Comparison of ENCODE assay signal across 5 cellular contexts in the genomic region with DNA sequence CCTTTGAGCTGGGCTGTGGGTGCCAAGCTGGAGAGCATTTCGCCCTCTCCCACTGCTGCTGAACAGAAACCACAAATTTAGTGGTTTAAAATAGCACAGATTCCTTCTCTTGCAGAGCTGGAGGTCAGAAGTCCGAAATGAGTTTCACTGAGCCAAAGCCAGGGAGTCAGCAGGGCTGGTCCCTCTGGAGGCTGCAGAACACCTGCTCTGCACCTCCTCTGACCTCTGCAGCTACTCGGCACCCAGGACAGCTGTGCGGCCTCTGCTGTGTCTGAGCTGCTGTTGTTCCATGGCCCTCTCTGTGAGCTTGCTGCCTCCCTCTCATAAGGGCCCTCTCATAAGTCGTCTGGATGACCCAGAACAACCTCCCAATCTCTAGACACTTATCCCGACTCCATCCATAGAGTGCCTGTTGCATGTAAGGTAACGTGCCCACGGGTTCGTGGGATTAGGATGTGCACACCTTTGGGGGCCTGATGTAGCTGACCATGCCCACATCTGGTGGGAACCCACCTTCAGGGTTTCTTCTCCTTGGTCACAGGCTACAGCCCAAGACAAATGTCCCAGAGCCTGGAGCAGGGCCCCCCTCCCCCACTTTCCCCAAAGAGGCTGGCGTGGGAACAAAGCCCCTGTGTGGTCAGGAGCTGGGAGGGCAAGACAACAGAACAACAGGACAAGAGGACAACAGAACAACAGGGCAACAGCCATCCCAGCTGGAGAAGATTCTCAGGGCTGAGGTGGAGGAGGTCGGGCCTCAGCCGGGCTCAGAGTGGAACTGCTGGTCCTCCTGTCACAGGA.
DNase-seq lines count a peak whose midpoint lies in the region; ATAC-seq and TF ChIP-seq lines count a peak whose summit lies in the region.
"Not testable (repeated sequence)": the region's sequence is repeated elsewhere in the genome, so short reads cannot be mapped to it uniquely, and the experiment has no call there.

No MANE protein-coding gene starts in this region.

- H3K56ac ChIP-seq in IMR-90 (ENCODE audit: extremely low read depth, insufficient read depth, low read length): not testable (repeated sequence)

- not testable (repeated sequence) for H2AK5ac ChIP-seq in IMR-90 (ENCODE audit: low read depth, low read length)

- in situ Hi-C loops in IMR-90 (cut with MboI; ENCODE audit: low sequenced_read_pairs): not testable (repeated sequence)

- ATAC-seq in IMR-90 (ENCODE audit: low read depth): peak; percentile 35
- ATAC-seq in SK-N-SH treated with all-trans-retinoic acid at 6 μM for 48 hours: peak; percentile 22; the same call in 2 of the 3 replicates
- peak; percentile 23 to 54 (median 44) for ATAC-seq in right lobe of liver
- peak; percentile 61 for ATAC-seq in sciatic nerve

- H3K4me1 ChIP-seq in IMR-90 (ENCODE audit: control insufficient read depth, insufficient read depth, low read length); esophagus muscularis mucosa; right lobe of liver: not testable (repeated sequence)

- not testable (repeated sequence) for DNase-seq in IMR-90; right lobe of liver; sciatic nerve (ENCODE audit: low spot score)
- peak; percentile 66 for DNase-seq in esophagus muscularis mucosa (ENCODE audit: extremely low spot score)

- not testable (repeated sequence) for H3K14ac ChIP-seq in IMR-90 (replicated peaks; ENCODE audit: low read depth, low read length)

- intact Hi-C loops in IMR-90 (cut with micrococcal nuclease); esophagus muscularis mucosa (cut with DNase I); right lobe of liver (cut with DNase I); sciatic nerve (cut with DNase I): not testable (repeated sequence)

- H4K8ac ChIP-seq in IMR-90 (ENCODE audit: low read depth in 2 of 2, low read length in 2 of 2): not testable (repeated sequence)

- TF ChIP-seq RAD21 in IMR-90 (IDR thresholded peaks at IDR 0.05; ENCODE audit: low read length): not testable (repeated sequence)

- not testable (repeated sequence) for H3K27me3 ChIP-seq in IMR-90 (ENCODE audit: control insufficient read depth, insufficient read depth, low read length); esophagus muscularis mucosa; right lobe of liver

- not testable (repeated sequence) for H3K9me3 ChIP-seq in IMR-90 (ENCODE audit: control insufficient read depth, insufficient read depth, low read length); esophagus muscularis mucosa; right lobe of liver

- not testable (repeated sequence) for H3K27ac ChIP-seq in IMR-90 (ENCODE audit: insufficient read depth, low read length); esophagus muscularis mucosa (replicated peaks in 1 of 4); right lobe of liver

- POLR2A ChIA-PET in IMR-90 (lab: Charles Lee; ENCODE audit: unreplicated experiment): not testable (repeated sequence)

- not testable (repeated sequence) for H2AK9ac ChIP-seq in IMR-90 (replicated peaks; ENCODE audit: low read depth, low read length, poor library complexity)

- H2AFZ ChIP-seq in IMR-90 (replicated peaks; ENCODE audit: low read length, poor library complexity): not testable (repeated sequence)

- TF ChIP-seq EP300 in esophagus muscularis mucosa (IDR thresholded peaks at IDR 0.05): not testable (repeated sequence)

- CTCF ChIA-PET in IMR-90 (lab: Yijun Ruan, JAX): not testable (repeated sequence)

- H3K4ac ChIP-seq in IMR-90 (ENCODE audit: low read depth, low read length): not testable (repeated sequence)

- H2BK15ac ChIP-seq in IMR-90 (ENCODE audit: low read depth, low read length): not testable (repeated sequence)

- H4K20me1 ChIP-seq in IMR-90 (ENCODE audit: insufficient read depth, low read length): not testable (repeated sequence)

- not testable (repeated sequence) for H3K9me1 ChIP-seq in IMR-90 (ENCODE audit: insufficient read depth, low read length)

- BruUV-seq in IMR-90 (replicated peaks; lab: Mats Ljungman, UMichigan): not testable (repeated sequence)

- H2BK20ac ChIP-seq in IMR-90 (ENCODE audit: low read depth, low read length): not testable (repeated sequence)

- TF ChIP-seq POLR2A in IMR-90 (IDR thresholded peaks at IDR 0.05; ENCODE audit: low read depth, low read length); esophagus muscularis mucosa (IDR thresholded peaks at IDR 0.05; ENCODE audit: low read depth); right lobe of liver (IDR thresholded peaks at IDR 0.05): not testable (repeated sequence)

- not testable (repeated sequence) for H2BK5ac ChIP-seq in IMR-90 (ENCODE audit: low read depth, low read length, poor library complexity, severe bottlenecking)

- TF ChIP-seq CTCF in IMR-90 (conservative IDR thresholded peaks at IDR 0.05; ENCODE audit: low read depth, low read length); esophagus muscularis mucosa (IDR thresholded peaks at IDR 0.05); right lobe of liver (IDR thresholded peaks at IDR 0.05): not testable (repeated sequence)

- no CpG with 5 or more reads among the region's 12 CpGs for WGBS in IMR-90 (ENCODE audit: extremely low coverage in 2 of 2, insufficient read length in 1 of 2), 2 experiments
- 57% methylated on average over 1 of the region's 12 CpGs for WGBS in esophagus muscularis mucosa
- no CpG with 5 or more reads among the region's 12 CpGs for WGBS in right lobe of liver (ENCODE audit: insufficient coverage, low coverage, low lambda C conversion rate, missing lambda C conversion rate)

- not testable (repeated sequence) for H3K18ac ChIP-seq in IMR-90 (ENCODE audit: low read depth, low read length)

- dilution Hi-C loops in IMR-90 (cut with HindIII; ENCODE audit: low sequenced_read_pairs, unreplicated experiment): not testable (repeated sequence)

- H4K5ac ChIP-seq in IMR-90 (ENCODE audit: low read depth, low read length): not testable (repeated sequence)

- not testable (repeated sequence) for H3K79me1 ChIP-seq in IMR-90 (ENCODE audit: low read depth in 1 of 2, low read length in 2 of 2)

- H3K4me2 ChIP-seq in IMR-90 (ENCODE audit: low read depth, low read length): not testable (repeated sequence)

- not testable (repeated sequence) for H3K23ac ChIP-seq in IMR-90 (ENCODE audit: low read depth, low read length)

- H2BK120ac ChIP-seq in IMR-90 (ENCODE audit: low read depth, low read length): not testable (repeated sequence)

- H3K36me3 ChIP-seq in IMR-90 (ENCODE audit: control insufficient read depth, insufficient read depth, low read length); esophagus muscularis mucosa; right lobe of liver: not testable (repeated sequence)

- not testable (repeated sequence) for H4K91ac ChIP-seq in IMR-90 (ENCODE audit: insufficient read depth, low read depth, low read length)

- not testable (repeated sequence) for H3K9ac ChIP-seq in IMR-90 (ENCODE audit: low read depth, low read length)

- H3K4me3 ChIP-seq in IMR-90 (ENCODE audit: insufficient read depth, low read depth, low read length); esophagus muscularis mucosa; right lobe of liver: not testable (repeated sequence)
